Comparison of ENCODE assay signal across 1 cellular context in genomic region chr20:45111799-45112471, GRCh38.
TF ChIP-seq lines count a peak whose summit lies in the region.

No MANE protein-coding gene starts in this region.

TF ChIP-seq in HCT116, 20 proteins besides CTCF, POLR2A, EP300 and RAD21 (continued from another document):
- TF ChIP-seq ATF3 (IDR thresholded peaks at IDR 0.05) (no peak), FOSL1 (IDR thresholded peaks at IDR 0.05; ENCODE audit: low read depth) (no peak), EGR1 (IDR thresholded peaks at IDR 0.05; ENCODE audit: low read depth) (no peak), SP1 (IDR thresholded peaks at IDR 0.05; ENCODE audit: low read depth) (no peak), YY1 (IDR thresholded peaks at IDR 0.05; ENCODE audit: extremely low read depth, insufficient replicate concordance, low read depth, low read length) (no peak)
